32 cellular contexts compared by ENCODE assay signal in the genomic region with DNA sequence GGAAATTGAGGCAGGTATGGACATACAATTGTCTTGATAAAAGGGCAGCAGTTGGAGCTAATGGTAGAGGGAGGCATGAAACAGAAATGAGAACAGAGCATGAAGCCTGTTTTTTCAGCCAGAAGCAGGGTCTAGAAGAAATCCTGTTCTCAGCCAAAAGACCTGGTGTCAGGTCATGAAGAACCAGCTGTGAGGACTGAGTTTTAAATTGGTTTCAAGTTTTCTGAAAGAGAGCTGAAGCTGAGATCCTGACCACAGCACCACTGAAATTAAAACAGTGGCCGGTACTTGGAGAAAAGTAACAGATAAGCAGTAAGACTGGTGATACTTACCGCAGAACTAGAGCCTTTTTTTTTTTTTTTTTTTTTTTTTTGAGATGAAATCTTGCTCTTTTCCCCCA.
"Had no signal": no experiment of that assay in that cellular context is flagged by ENCODE, and none has a peak within 500 bp of the region (broad histone marks: within the 10 kb centered on the region; RNA-seq: fewer than 3 reads in every experiment).

No MANE protein-coding gene starts in this region.

- H3K36me3 ChIP-seq: ascending aorta, breast epithelium, cardiac muscle cell, colonic mucosa, esophagus squamous epithelium, gastroesophageal sphincter, heart right ventricle had no signal

- DNase-seq: activated CD4-positive, alpha-beta memory T cell treated with anti-CD3 and anti-CD28 coated beads, Interleukin-2, amount 10 ng/mL, durations not matched to agents 7 days and 5 days; activated CD4-positive, alpha-beta T cell treated with anti-CD3 and anti-CD28 coated beads for 4 hours; activated CD4-positive, alpha-beta T cell treated with anti-CD3 and anti-CD28 coated beads, Interleukin-2, amount 10 ng/mL, durations not matched to agents 7 days and 5 days; activated CD4-positive, alpha-beta T cell treated with anti-CD3 and anti-CD28 coated beads, Interleukin-2, amount 50 U/mL, for 4 hours; activated CD4-positive, CD25-positive, alpha-beta regulatory T cell; activated CD4-positive, CD25-positive, alpha-beta regulatory T cell treated with anti-CD3 and anti-CD28 coated beads, Interleukin-2, amount 50 U/mL, for 72 hours; activated CD8-positive, alpha-beta memory T cell treated with anti-CD3 and anti-CD28 coated beads, Interleukin-2, amount 50 U/mL, for 48 hours; activated gamma-delta T cell; activated naive CD4-positive, alpha-beta T cell; activated naive CD4-positive, alpha-beta T cell treated with anti-CD3 and anti-CD28 coated beads, Interleukin-2, amount 10 ng/mL, durations not matched to agents 7 days and 5 days; activated naive CD8-positive, alpha-beta T cell treated with anti-CD3 and anti-CD28 coated beads, Interleukin-2, amount 10 ng/mL, durations not matched to agents 7 days and 5 days; activated T-cell treated with anti-CD3 and anti-CD28 coated beads for 4 hours; activated T-cell treated with anti-CD3 and anti-CD28 coated beads, Interleukin-2, amount 50 U/mL, for 24 hours; activated T-cell treated with anti-CD3 and anti-CD28 coated beads, Interleukin-2, amount 50 U/mL, for 72 hours; central memory CD4-positive, alpha-beta T cell; cerebellar nuclear complex; colonic mucosa; effector CD8-positive, alpha-beta T cell; esophagus squamous epithelium; foreskin melanocyte; heart right ventricle; T-helper 1 cell; T-helper 17 cell; T1000 had no signal

- FAIRE-seq: endometrium, endothelial cell of umbilical vein had no signal

- H3K27ac ChIP-seq: ascending aorta, breast epithelium, colonic mucosa, epithelial cell of prostate, esophagus squamous epithelium, gastroesophageal sphincter, heart right ventricle had no signal

- ATAC-seq: activated naive CD4-positive, alpha-beta T cell treated with anti-CD3 and anti-CD28 coated beads, Interleukin-2, amount 50 U/mL, for 72 hours; activated T-cell treated with anti-CD3 and anti-CD28 coated beads, Interleukin-2, amount 50 U/mL, for 72 hours; gastroesophageal sphincter; heart right ventricle; T-helper 17 cell had no signal

- H3K4me3 ChIP-seq: ascending aorta, breast epithelium, cardiac muscle cell, colonic mucosa, esophagus squamous epithelium, gastroesophageal sphincter, heart right ventricle had no signal

- H3K4me1 ChIP-seq: ascending aorta, breast epithelium, colonic mucosa, esophagus squamous epithelium, gastroesophageal sphincter, heart right ventricle had no signal

- H3K27me3 ChIP-seq: ascending aorta, breast epithelium, cardiac muscle cell, colonic mucosa, esophagus squamous epithelium, gastroesophageal sphincter, heart right ventricle had no signal

- H3K9me3 ChIP-seq: ascending aorta, breast epithelium, colonic mucosa, esophagus squamous epithelium, gastroesophageal sphincter, heart right ventricle had no signal
